Comparison of ENCODE assay signal across 23 cellular contexts in the genomic region with DNA sequence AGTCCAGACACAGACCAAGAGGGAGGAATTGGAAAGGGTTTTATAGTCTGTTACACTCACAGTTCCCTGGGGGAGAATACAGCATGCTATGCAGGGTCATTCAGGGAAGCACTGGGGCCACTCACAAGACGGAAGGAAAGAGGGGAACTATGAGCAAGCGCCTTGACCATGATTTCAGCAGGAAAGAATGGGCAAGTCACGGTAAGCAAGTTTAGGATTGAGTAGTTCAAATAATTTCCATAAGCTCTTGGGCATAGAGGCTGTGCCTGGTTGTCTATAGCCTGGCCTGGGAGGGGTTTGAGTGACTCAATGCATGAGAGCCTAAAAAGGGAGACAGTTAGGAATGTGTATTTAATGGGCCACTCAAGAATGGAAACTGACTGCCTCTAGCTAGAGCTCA.
"Had no signal": no experiment of that assay in that cellular context is flagged by ENCODE, and none has a peak within 500 bp of the region (broad histone marks: within the 10 kb centered on the region; RNA-seq: fewer than 3 reads in every experiment).

No MANE protein-coding gene starts in this region.

- H3K27ac Mint-ChIP-seq: activated CD4-positive, alpha-beta memory T cell treated with anti-CD3 and anti-CD28 coated beads for 36 hours; activated CD8-positive, alpha-beta memory T cell treated with anti-CD3 and anti-CD28 coated beads, Interleukin-2, amount 10 ng/mL, durations not matched to agents 7 days and 5 days; activated naive CD4-positive, alpha-beta T cell treated with anti-CD3 and anti-CD28 coated beads for 36 hours; activated naive CD8-positive, alpha-beta T cell treated with anti-CD3 and anti-CD28 coated beads, Interleukin-2, amount 50 U/mL, for 24 hours; activated T-helper 2 cell treated with anti-CD3 and anti-CD28 coated beads, Interferon-gamma antibody, Interleukin-2, Interleukin-4, amounts not matched to agents 10 μg/mL and 5 μg/mL and 100 μg/mL, durations not matched to agents 14 hours and 24 hours and 36 hours; memory B cell; natural killer cell had no signal

- H3K27me3 Mint-ChIP-seq: activated CD4-positive, alpha-beta memory T cell treated with anti-CD3 and anti-CD28 coated beads for 36 hours; activated CD8-positive, alpha-beta memory T cell treated with anti-CD3 and anti-CD28 coated beads, Interleukin-2, amount 10 ng/mL, durations not matched to agents 7 days and 5 days; activated naive CD8-positive, alpha-beta T cell treated with anti-CD3 and anti-CD28 coated beads, Interleukin-2, amount 50 U/mL, for 24 hours; memory B cell had no signal

- FAIRE-seq: colon, kidney had no signal

- H3K36me3 ChIP-seq: cardiac muscle cell, left ventricle myocardium inferior, transverse colon, WERI-Rb-1 had no signal

- H3K4me3 ChIP-seq: cardiac muscle cell, left ventricle myocardium inferior, skin epidermis, transverse colon had no signal

- H3K4me1 ChIP-seq: left ventricle myocardium inferior, transverse colon had no signal

- H3K27me3 ChIP-seq: cardiac muscle cell, transverse colon had no signal

- H3K4me1 Mint-ChIP-seq: activated CD8-positive, alpha-beta memory T cell treated with anti-CD3 and anti-CD28 coated beads, Interleukin-2, amount 10 ng/mL, durations not matched to agents 7 days and 5 days; activated naive CD8-positive, alpha-beta T cell treated with anti-CD3 and anti-CD28 coated beads, Interleukin-2, amount 50 U/mL, for 24 hours; natural killer cell had no signal

- H3K9me3 ChIP-seq: transverse colon had no signal

- H3K4me3 Mint-ChIP-seq: activated CD4-positive, alpha-beta memory T cell treated with anti-CD3 and anti-CD28 coated beads for 36 hours; activated CD8-positive, alpha-beta memory T cell treated with anti-CD3 and anti-CD28 coated beads, Interleukin-2, amount 10 ng/mL, durations not matched to agents 7 days and 5 days; activated naive CD4-positive, alpha-beta T cell treated with anti-CD3 and anti-CD28 coated beads for 36 hours; activated naive CD8-positive, alpha-beta T cell treated with anti-CD3 and anti-CD28 coated beads, Interleukin-2, amount 50 U/mL, for 24 hours; memory B cell; natural killer cell had no signal

- H3K27ac ChIP-seq: cardiac muscle cell, left ventricle myocardium inferior, skin epidermis, transverse colon, WERI-Rb-1 had no signal

- H3K36me3 Mint-ChIP-seq: activated CD4-positive, alpha-beta memory T cell treated with anti-CD3 and anti-CD28 coated beads for 36 hours; activated CD8-positive, alpha-beta memory T cell treated with anti-CD3 and anti-CD28 coated beads, Interleukin-2, amount 10 ng/mL, durations not matched to agents 7 days and 5 days; natural killer cell had no signal

- DNase-seq: activated CD4-positive, alpha-beta memory T cell treated with anti-CD3 and anti-CD28 coated beads for 36 hours; activated CD8-positive, alpha-beta memory T cell treated with anti-CD3 and anti-CD28 coated beads, Interleukin-2, amount 10 ng/mL, durations not matched to agents 7 days and 5 days; activated naive CD4-positive, alpha-beta T cell treated with anti-CD3 and anti-CD28 coated beads for 36 hours; activated naive CD8-positive, alpha-beta T cell treated with anti-CD3 and anti-CD28 coated beads, Interleukin-2, amount 50 U/mL, for 24 hours; activated T-cell treated with anti-CD3 and anti-CD28 coated beads, Interleukin-2, amount 50 U/mL, for 1 hour; aorta; erythroblast; kidney; left ventricle myocardium inferior; natural killer cell; nucleus accumbens; posterior cingulate gyrus; stimulated activated CD4-positive, alpha-beta T cell treated with anti-CD3 and anti-CD28 coated beads, Interleukin-15, amount 100 ng/mL, for 24 hours; stimulated activated CD4-positive, alpha-beta T cell treated with anti-CD3 and anti-CD28 coated beads, Interleukin-4, amount 100 ng/mL, for 1 hour; stimulated activated naive CD4-positive, alpha-beta T cell; T-helper 9 cell; transverse colon; WERI-Rb-1 had no signal
